In genomic region chr6:96899019-96899418, GRCh38 we compare ENCODE assay signal across 8 cellular contexts. TPM values are rescaled to one million over a fixed set of nuclear protein-coding genes. Genes with fewer than 3 reads are reported as not detected.
DNase-seq lines count a peak whose midpoint lies in the region; ATAC-seq, FAIRE-seq and TF ChIP-seq lines count a peak whose summit lies in the region.

No MANE protein-coding gene starts in this region.

- peaks cover 2% of the 10 kb centered on the region for H3K27me3 Mint-ChIP-seq in type B pancreatic cell

- H3K27ac ChIP-seq in caudate nucleus (ENCODE audit: low read depth, low read length): peak overlapping the region; percentile 89

- no peak for TF ChIP-seq POLR2A in GM12891 (IDR thresholded peaks at IDR 0.05; ENCODE audit: low read depth, low read length)

- no peak for FAIRE-seq in GM12891 (lab: Jason Lieb, UNC)

- peaks cover 8% of the 10 kb centered on the region for H3K4me1 Mint-ChIP-seq in type B pancreatic cell (ENCODE audit: unreplicated experiment)

- no peak overlapping the region for H3K27ac Mint-ChIP-seq in type B pancreatic cell

- ATAC-seq in left lobe of liver: peak; percentile 21

- no peaks in the 10 kb centered on the region for H3K9me3 Mint-ChIP-seq in type B pancreatic cell

- POLR2A ChIA-PET in AG04449 (lab: Yijun Ruan, JAX) (no interaction called here), GM10248 (lab: Yijun Ruan, JAX) (no interaction called here)

- TF ChIP-seq CTCF in AG04449 (IDR thresholded peaks at IDR 0.05; ENCODE audit: insufficient read depth, low read length, missing control alignments): peak; percentile 45
- peak; percentile 47 for TF ChIP-seq CTCF in GM10248 (IDR thresholded peaks at IDR 0.05; ENCODE audit: control extremely low read depth, extremely low read depth, low read depth, missing control alignments)
- TF ChIP-seq CTCF in type B pancreatic cell (conservative IDR thresholded peaks at IDR 0.05): peak; percentile 75

- H3K36me3 Mint-ChIP-seq in type B pancreatic cell: peaks cover 8% of the 10 kb centered on the region

- H3K4me3 ChIP-seq in AG04449 (ENCODE audit: low read depth, low read length): no peak overlapping the region

- CTCF ChIA-PET in AG04449 (lab: Yijun Ruan, JAX) (interaction anchor here (0.7 to 4.9 kb wide), 26 partner anchors 9 to 607 kb away, joined by 3 to 134 read pairs (median 7); partner anchors contain the start of gene KLHL32), GM10248 (lab: Yijun Ruan, JAX) (interaction anchor here (0.9 to 4.5 kb wide), 20 partner anchors 9 to 352 kb away, joined by 3 to 35 read pairs (median 4); partner anchors contain the start of gene KLHL32)

- H3K4me3 Mint-ChIP-seq in type B pancreatic cell: no peak overlapping the region

- DNase-seq in AG04449 (ENCODE audit: low read depth, low spot score) (no peak), GM10248 (ENCODE audit: extremely low spot score) (no peak), NCI-H446 (lab: John Stamatoyannopoulos, UW) (peak; percentile 19 to 45), caudate nucleus (lab: John Stamatoyannopoulos, UW) (peak in 21 of 61 donors; percentile 2 to 67 (median 27)), left lobe of liver (ENCODE audit: low spot score) (no peak), type B pancreatic cell (ENCODE audit: extremely low spot score, unreplicated experiment) (no peak), HK-2 (ENCODE audit: unreplicated experiment) (no peak), GM12891 (ENCODE audit: insufficient read length, low spot score) (no peak)

TF ChIP-seq in GM12891, 5 proteins besides CTCF, POLR2A, EP300 and RAD21:
- TF ChIP-seq PAX5 (IDR thresholded peaks at IDR 0.05; ENCODE audit: insufficient read depth, low read length, severe bottlenecking) (no peak), POLR2AphosphoS5 (IDR thresholded peaks at IDR 0.05; ENCODE audit: low read depth, low read length) (no peak), POU2F2 (IDR thresholded peaks at IDR 0.05; ENCODE audit: low read depth, low read length) (no peak), TAF1 (IDR thresholded peaks at IDR 0.05; ENCODE audit: low read depth, low read length) (no peak), SPI1 (IDR thresholded peaks at IDR 0.05; ENCODE audit: low read depth, low read length) (no peak)

RNA-seq across cellular contexts. Expression of gene NDUFAF4, which starts 1.3 kb away (rescaled TPM):
- total RNA-seq in left lobe of liver: 15.9 TPM
- total RNA-seq in type B pancreatic cell (ENCODE audit: low replicate concordance): 37.4 and 53.0 TPM in 2 replicates
- polyA plus RNA-seq in GM12891 (2012; ENCODE audit: low read depth, missing spikeins): 27.2 TPM

RNA-seq across cellular contexts. Expression of gene KLHL32, which starts 25.5 kb away (rescaled TPM):
- total RNA-seq in left lobe of liver (0.45 TPM), type B pancreatic cell (ENCODE audit: low replicate concordance) (1.6 and 7.7 TPM in 2 replicates)
- 0.04 TPM for polyA plus RNA-seq in GM12891 (2012; ENCODE audit: low read depth, missing spikeins)

Comparison
In these comparisons a context has a peak if more than half of its experiments do, and no peak if none do; other contexts are left out.
1. DNase-seq: peak in NCI-H446 (2 of 2); none in AG04449 (single experiment), GM10248 (single experiment), left lobe of liver (single experiment), type B pancreatic cell (single experiment), HK-2 (single experiment) and GM12891 (single experiment).
2. Peak in every context shown above with its lines, with median percentiles within 50 percentile points of each other: CTCF ChIP-seq.